Comparison of ENCODE assay signal across 8 cellular contexts in the genomic region with DNA sequence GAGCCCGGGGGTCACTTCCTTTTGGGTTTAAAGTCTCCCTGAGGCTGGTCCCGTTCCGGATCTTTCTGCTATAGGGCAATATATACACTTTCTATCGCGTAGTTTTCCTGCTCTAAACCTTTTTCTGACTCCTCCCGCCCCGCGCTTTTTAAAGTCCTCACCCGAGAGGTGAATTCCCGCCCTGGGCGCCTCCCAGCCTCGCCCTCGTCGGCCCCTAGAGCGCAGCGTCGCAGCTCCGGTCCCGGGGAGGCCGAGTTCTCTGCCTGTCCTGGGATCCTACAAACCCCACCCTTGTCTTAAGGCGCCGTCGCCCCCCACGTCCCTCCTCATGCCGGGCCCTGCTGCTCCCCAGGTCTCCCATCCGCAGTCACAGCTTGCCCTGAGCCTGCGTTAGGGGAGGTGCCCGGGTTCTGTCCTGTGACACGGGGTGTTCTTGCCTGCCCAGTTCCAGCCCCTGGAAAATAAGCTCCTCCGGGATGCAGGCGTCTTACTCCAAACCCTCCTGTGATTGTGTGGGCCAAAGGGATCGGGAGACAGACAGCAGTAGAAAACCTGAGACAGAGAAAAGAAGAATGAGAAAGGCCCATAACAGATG.
A peak's percentile ranks its signal among the peaks of the same experiment; 100 is the strongest.
DNase-seq lines count a peak whose midpoint lies in the region; ATAC-seq and TF ChIP-seq lines count a peak whose summit lies in the region.

No MANE protein-coding gene starts in this region.

- no peaks in the 10 kb centered on the region for H3K36me3 ChIP-seq in HEK293 (ENCODE audit: control insufficient read depth in 2 of 2, insufficient read depth in 1 of 2, low read length in 2 of 2)
- H3K36me3 ChIP-seq in iPS-15b (ENCODE audit: control insufficient read depth, insufficient read depth, low read length) = no peaks in the 10 kb centered on the region

- CTCF ChIA-PET in HEK293 (lab: Yijun Ruan, JAX) = no interaction called here

- ATAC-seq in HG03520 (IDR thresholded peaks at IDR 0.05; ENCODE audit: unreplicated experiment) = no peak

- TF ChIP-seq CTCF in GM12875 (IDR thresholded peaks at IDR 0.05; ENCODE audit: borderline replicate concordance, insufficient read depth, low read depth, low read length) (no peak), HEK293 (tag by site-specific recombination; IDR thresholded peaks at IDR 0.05) (no peak)

- POLR2A ChIA-PET in HEK293 (lab: Yijun Ruan, JAX) = interaction anchor here (1.2 kb wide), 1 partner anchor 29 kb away, joined by 3 read pairs; a partner anchor contains a TSS

- H3K4me3 ChIP-seq in GM12875 (ENCODE audit: low read depth, low read length) (peak overlapping the region; percentile 74), HEK293 (ENCODE audit: low read depth, low read length) (peak overlapping the region; percentile 87), iPS-15b (ENCODE audit: low read depth, low read length) (peak overlapping the region; percentile 90)

- H3K27me3 ChIP-seq in iPS-15b (ENCODE audit: control insufficient read depth, insufficient read depth, low read length) = peaks cover 4% of the 10 kb centered on the region

- DNase-seq in NCI-H82 (lab: John Stamatoyannopoulos, UW) = peak; percentile 38
- DNase-seq in activated naive CD8-positive, alpha-beta T cell treated with anti-CD3 and anti-CD28 coated beads, Interleukin-2, amount 50 U/mL, for 16 hours (ENCODE audit: low read depth, low spot score) = peak; percentile 4
- DNase-seq in stimulated activated CD4-positive, alpha-beta T cell treated with anti-CD3 and anti-CD28 coated beads, Interleukin-15, amount 100 ng/mL, for 48 hours (ENCODE audit: low read depth in 2 of 2) = peak; percentile 2 to 26
- no peak for DNase-seq in cerebellar nuclear complex (lab: John Stamatoyannopoulos, UW)

- H3K9ac ChIP-seq in iPS-15b (ENCODE audit: low read depth, low read length) = peak overlapping the region; percentile 73

- H3K27ac ChIP-seq in HEK293 (ENCODE audit: extremely low read depth, low read depth, low read length) = no peak overlapping the region

- H3K9me3 ChIP-seq in HEK293 (ENCODE audit: control insufficient read depth, insufficient read depth, low read depth, low read length) = no peaks in the 10 kb centered on the region
- H3K9me3 ChIP-seq in iPS-15b (ENCODE audit: control insufficient read depth, insufficient read depth, low read length) = no peaks in the 10 kb centered on the region

- H3K4me1 ChIP-seq in HEK293 (ENCODE audit: control insufficient read depth, insufficient read depth, low read length) = no peaks in the 10 kb centered on the region
- peaks cover 3% of the 10 kb centered on the region for H3K4me1 ChIP-seq in iPS-15b (ENCODE audit: control insufficient read depth, insufficient read depth, low read length)

TF ChIP-seq in HEK293, 187 proteins besides CTCF, POLR2A, EP300 and RAD21 (continues in another document):
- TF ChIP-seq ZFP3 (tag by site-specific recombination; IDR thresholded peaks at IDR 0.05; ENCODE audit: low read depth) = no peak
- TF ChIP-seq HOXD13 (CRISPR knock-in tag; IDR thresholded peaks at IDR 0.05; ENCODE audit: borderline replicate concordance) = no peak
- TF ChIP-seq ZBTB48 (tag by site-specific recombination; IDR thresholded peaks at IDR 0.05) = peak; percentile 7; the same call in 1 of the 2 replicates
- TF ChIP-seq ZNF133 (tag by site-specific recombination; IDR thresholded peaks at IDR 0.05) = no peak
- TF ChIP-seq, protein P1, sequence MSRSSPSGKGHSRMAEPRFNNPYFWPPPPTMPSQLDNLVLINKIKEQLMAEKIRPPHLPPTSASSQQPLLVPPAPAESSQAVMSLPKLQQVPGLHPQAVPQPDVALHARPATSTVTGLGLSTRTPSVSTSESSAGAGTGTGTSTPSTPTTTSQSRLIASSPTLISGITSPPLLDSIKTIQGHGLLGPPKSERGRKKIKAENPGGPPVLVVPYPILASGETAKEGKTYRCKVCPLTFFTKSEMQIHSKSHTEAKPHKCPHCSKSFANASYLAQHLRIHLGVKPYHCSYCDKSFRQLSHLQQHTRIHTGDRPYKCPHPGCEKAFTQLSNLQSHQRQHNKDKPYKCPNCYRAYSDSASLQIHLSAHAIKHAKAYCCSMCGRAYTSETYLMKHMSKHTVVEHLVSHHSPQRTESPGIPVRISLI (tag by site-specific recombination; IDR thresholded peaks at IDR 0.05) = no peak
- TF ChIP-seq, protein P2, sequence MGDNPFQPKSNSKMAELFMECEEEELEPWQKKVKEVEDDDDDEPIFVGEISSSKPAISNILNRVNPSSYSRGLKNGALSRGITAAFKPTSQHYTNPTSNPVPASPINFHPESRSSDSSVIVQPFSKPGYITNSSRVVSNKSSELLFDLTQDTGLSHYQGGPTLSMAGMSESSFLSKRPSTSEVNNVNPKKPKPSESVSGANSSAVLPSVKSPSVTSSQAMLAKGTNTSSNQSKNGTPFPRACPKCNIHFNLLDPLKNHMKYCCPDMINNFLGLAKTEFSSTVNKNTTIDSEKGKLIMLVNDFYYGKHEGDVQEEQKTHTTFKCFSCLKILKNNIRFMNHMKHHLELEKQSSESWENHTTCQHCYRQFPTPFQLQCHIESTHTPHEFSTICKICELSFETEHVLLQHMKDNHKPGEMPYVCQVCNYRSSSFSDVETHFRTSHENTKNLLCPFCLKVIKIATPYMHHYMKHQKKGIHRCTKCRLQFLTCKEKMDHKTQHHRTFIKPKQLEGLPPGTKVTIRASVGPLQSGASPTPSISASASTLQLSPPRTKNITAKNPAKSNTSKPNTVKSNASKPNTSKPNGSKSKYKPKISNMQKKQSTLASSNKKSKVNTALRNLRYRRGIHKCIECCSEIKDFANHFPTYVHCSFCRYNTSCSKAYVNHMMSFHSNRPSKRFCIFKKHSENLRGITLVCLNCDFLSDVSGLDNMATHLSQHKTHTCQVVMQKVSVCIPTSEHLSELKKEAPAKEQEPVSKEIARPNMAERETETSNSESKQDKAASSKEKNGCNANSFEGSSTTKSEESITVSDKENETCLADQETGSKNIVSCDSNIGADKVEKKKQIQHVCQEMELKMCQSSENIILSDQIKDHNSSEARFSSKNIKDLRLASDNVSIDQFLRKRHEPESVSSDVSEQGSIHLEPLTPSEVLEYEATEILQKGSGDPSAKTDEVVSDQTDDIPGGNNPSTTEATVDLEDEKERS (tag by site-specific recombination; IDR thresholded peaks at IDR 0.05) = no peak
- TF ChIP-seq, protein P3, sequence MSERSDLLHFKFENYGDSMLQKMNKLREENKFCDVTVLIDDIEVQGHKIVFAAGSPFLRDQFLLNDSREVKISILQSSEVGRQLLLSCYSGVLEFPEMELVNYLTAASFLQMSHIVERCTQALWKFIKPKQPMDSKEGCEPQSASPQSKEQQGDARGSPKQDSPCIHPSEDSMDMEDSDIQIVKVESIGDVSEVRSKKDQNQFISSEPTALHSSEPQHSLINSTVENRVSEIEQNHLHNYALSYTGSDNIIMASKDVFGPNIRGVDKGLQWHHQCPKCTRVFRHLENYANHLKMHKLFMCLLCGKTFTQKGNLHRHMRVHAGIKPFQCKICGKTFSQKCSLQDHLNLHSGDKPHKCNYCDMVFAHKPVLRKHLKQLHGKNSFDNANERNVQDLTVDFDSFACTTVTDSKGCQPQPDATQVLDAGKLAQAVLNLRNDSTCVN (tag by site-specific recombination; optimal IDR thresholded peaks at IDR 0.05) = peak; percentile 13
- no peak for TF ChIP-seq ZNF2 (tag by site-specific recombination; IDR thresholded peaks at IDR 0.05)
- TF ChIP-seq, protein P4, sequence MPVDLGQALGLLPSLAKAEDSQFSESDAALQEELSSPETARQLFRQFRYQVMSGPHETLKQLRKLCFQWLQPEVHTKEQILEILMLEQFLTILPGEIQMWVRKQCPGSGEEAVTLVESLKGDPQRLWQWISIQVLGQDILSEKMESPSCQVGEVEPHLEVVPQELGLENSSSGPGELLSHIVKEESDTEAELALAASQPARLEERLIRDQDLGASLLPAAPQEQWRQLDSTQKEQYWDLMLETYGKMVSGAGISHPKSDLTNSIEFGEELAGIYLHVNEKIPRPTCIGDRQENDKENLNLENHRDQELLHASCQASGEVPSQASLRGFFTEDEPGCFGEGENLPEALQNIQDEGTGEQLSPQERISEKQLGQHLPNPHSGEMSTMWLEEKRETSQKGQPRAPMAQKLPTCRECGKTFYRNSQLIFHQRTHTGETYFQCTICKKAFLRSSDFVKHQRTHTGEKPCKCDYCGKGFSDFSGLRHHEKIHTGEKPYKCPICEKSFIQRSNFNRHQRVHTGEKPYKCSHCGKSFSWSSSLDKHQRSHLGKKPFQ (tag by site-specific recombination; IDR thresholded peaks at IDR 0.05) = no peak
- TF ChIP-seq, protein P5, sequence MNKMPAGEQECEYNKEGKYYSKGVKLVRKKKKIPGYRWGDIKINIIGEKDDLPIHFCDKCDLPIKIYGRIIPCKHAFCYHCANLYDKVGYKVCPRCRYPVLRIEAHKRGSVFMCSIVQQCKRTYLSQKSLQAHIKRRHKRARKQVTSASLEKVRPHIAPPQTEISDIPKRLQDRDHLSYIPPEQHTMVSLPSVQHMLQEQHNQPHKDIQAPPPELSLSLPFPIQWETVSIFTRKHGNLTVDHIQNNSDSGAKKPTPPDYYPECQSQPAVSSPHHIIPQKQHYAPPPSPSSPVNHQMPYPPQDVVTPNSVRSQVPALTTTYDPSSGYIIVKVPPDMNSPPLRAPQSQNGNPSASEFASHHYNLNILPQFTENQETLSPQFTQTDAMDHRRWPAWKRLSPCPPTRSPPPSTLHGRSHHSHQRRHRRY (tag by site-specific recombination; IDR thresholded peaks at IDR 0.05) = no peak
- TF ChIP-seq YY1 (tag by site-specific recombination; IDR thresholded peaks at IDR 0.05) = no peak
- TF ChIP-seq, protein P6, sequence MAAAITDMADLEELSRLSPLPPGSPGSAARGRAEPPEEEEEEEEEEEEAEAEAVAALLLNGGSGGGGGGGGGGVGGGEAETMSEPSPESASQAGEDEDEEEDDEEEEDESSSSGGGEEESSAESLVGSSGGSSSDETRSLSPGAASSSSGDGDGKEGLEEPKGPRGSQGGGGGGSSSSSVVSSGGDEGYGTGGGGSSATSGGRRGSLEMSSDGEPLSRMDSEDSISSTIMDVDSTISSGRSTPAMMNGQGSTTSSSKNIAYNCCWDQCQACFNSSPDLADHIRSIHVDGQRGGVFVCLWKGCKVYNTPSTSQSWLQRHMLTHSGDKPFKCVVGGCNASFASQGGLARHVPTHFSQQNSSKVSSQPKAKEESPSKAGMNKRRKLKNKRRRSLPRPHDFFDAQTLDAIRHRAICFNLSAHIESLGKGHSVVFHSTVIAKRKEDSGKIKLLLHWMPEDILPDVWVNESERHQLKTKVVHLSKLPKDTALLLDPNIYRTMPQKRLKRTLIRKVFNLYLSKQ (tag by site-specific recombination; IDR thresholded peaks at IDR 0.05; ENCODE audit: borderline replicate concordance) = no peak
- no peak for TF ChIP-seq SALL2 (tag by site-specific recombination; IDR thresholded peaks at IDR 0.05; ENCODE audit: borderline replicate concordance)
- TF ChIP-seq ZSCAN23 (tag by site-specific recombination; IDR thresholded peaks at IDR 0.05) = no peak

Comparison
In these comparisons a context has a peak if more than half of its experiments do, and no peak if none do; other contexts are left out.
1. DNase-seq: peak in NCI-H82 (single experiment), activated naive CD8-positive, alpha-beta T cell treated with anti-CD3 and anti-CD28 coated beads, Interleukin-2, amount 50 U/mL, for 16 hours (single experiment) and stimulated activated CD4-positive, alpha-beta T cell treated with anti-CD3 and anti-CD28 coated beads, Interleukin-15, amount 100 ng/mL, for 48 hours (2 of 2); none in cerebellar nuclear complex (0 of 2).
2. Peak in every context shown above with its lines, with median percentiles within 50 percentile points of each other: H3K4me3 ChIP-seq.